ENCODE assay signal across 25 cellular contexts in the genomic region with DNA sequence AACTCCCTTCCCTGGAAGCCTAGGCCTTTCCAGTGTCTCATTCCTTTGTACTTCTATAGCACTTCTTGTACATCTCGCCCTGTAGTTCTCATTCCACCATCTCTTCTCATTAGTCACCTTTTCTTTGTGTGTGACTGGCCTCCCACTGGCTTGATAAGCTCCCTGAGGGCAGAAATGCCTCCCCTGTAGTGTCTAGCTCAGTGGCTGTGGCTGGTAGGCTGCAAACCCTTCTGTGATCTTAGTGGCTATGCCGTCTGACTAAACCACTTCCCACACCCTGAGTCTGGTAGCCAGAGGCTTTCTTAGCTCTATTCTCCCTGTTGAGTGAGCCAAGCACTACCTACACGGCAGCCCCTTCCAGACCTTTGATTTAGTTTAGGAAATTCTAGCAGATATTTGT. TPM values are rescaled to one million over a fixed set of nuclear protein-coding genes. Genes with fewer than 3 reads are reported as not detected.
"Had no signal": no experiment of that assay in that cellular context is flagged by ENCODE, and none has a peak within 500 bp of the region (broad histone marks: within the 10 kb centered on the region; RNA-seq: fewer than 3 reads in every experiment).

No MANE protein-coding gene starts in this region.

- ATAC-seq: activated CD4-positive, alpha-beta T cell treated with anti-CD3 and anti-CD28 coated beads for 36 hours; body of pancreas; Right ventricle myocardium inferior had no signal

- H3K4me3 ChIP-seq: body of pancreas, cardiac muscle cell, SK-N-MC had no signal

- H3K4me3 Mint-ChIP-seq: activated CD4-positive, alpha-beta memory T cell treated with anti-CD3 and anti-CD28 coated beads, Interleukin-2, amount 10 ng/mL, durations not matched to agents 7 days and 5 days; activated CD4-positive, alpha-beta T cell treated with anti-CD3 and anti-CD28 coated beads for 36 hours; activated naive CD4-positive, alpha-beta T cell treated with anti-CD3 and anti-CD28 coated beads, Interleukin-2, amount 50 U/mL, for 24 hours had no signal

- H3K27ac ChIP-seq: body of pancreas, cardiac muscle cell, SK-N-MC, WERI-Rb-1 had no signal

- H3K27me3 ChIP-seq: body of pancreas, cardiac muscle cell had no signal

- H3K27ac Mint-ChIP-seq: activated CD4-positive, alpha-beta memory T cell treated with anti-CD3 and anti-CD28 coated beads, Interleukin-2, amount 10 ng/mL, durations not matched to agents 7 days and 5 days; activated CD4-positive, alpha-beta T cell treated with anti-CD3 and anti-CD28 coated beads for 36 hours; activated naive CD4-positive, alpha-beta T cell treated with anti-CD3 and anti-CD28 coated beads, Interleukin-2, amount 50 U/mL, for 24 hours had no signal

- H3K4me1 ChIP-seq: body of pancreas had no signal

- DNase-seq: activated CD4-positive, alpha-beta memory T cell treated with anti-CD3 and anti-CD28 coated beads, Interleukin-2, amount 10 ng/mL, durations not matched to agents 7 days and 5 days; activated CD4-positive, alpha-beta T cell treated with anti-CD3 and anti-CD28 coated beads for 36 hours; activated CD4-positive, alpha-beta T cell treated with anti-CD3 and anti-CD28 coated beads, Interleukin-2, amount 50 U/mL, for 1 hour; activated CD8-positive, alpha-beta memory T cell treated with anti-CD3 and anti-CD28 coated beads, Interleukin-2, amount 50 U/mL, for 4 hours; aorta; body of pancreas; Kasumi-1; KBM-7; NCI-H1092; NCI-H1417; NCI-H2029; NCI-H2107; NCI-H2171 treated with DMSO at 0.1 percent for 48 hours; NCI-H345; NCI-H510A; NCI-H526 treated with DMSO at 0.1 percent for 48 hours; NCI-H82; RPMI8226; T-helper 1 cell; WERI-Rb-1 had no signal

- H3K9me3 Mint-ChIP-seq: activated naive CD4-positive, alpha-beta T cell treated with anti-CD3 and anti-CD28 coated beads, Interleukin-2, amount 50 U/mL, for 24 hours had no signal

- H3K36me3 ChIP-seq: cardiac muscle cell, WERI-Rb-1 had no signal

- H3K4me1 Mint-ChIP-seq: activated CD4-positive, alpha-beta memory T cell treated with anti-CD3 and anti-CD28 coated beads, Interleukin-2, amount 10 ng/mL, durations not matched to agents 7 days and 5 days; activated CD4-positive, alpha-beta T cell treated with anti-CD3 and anti-CD28 coated beads for 36 hours; activated naive CD4-positive, alpha-beta T cell treated with anti-CD3 and anti-CD28 coated beads, Interleukin-2, amount 50 U/mL, for 24 hours had no signal

RNA-seq across cellular contexts. Expression of a gene that starts 24.4 kb away (rescaled TPM):
- total RNA-seq: activated CD4-positive, alpha-beta T cell treated with anti-CD3 and anti-CD28 coated beads for 36 hours; cardiac muscle cell; OCI-LY7 had no signal
- polyA plus RNA-seq: cardiac muscle cell had no signal
